Comparison of ENCODE assay signal across 12 cellular contexts in the genomic region with DNA sequence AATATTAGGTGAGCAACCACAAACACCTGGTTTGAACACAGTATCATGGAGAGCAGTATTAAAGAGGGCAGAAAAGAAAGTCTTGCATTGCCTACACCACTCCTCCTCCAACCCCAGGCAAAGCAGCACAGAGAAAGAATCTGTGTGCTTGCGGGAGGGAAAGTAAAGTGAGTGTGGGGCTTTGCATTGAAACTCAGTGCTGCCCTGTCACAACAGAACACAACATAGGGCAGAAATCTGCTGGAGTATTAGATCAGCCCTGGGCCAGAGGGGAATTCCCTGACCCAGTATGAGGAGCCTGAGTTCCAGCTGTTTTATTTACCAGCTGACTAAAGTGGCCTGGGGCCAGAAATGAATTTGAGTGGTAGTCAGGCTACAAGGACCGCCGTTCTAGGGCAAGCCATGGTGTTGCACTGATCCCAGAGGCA.
DNase-seq lines count a peak whose midpoint lies in the region; ATAC-seq and TF ChIP-seq lines count a peak whose summit lies in the region.
"Had no signal": no experiment of that assay in that cellular context is flagged by ENCODE, and none has a peak within 500 bp of the region (broad histone marks: within the 10 kb centered on the region; RNA-seq: fewer than 3 reads in every experiment).

No MANE protein-coding gene starts in this region.

- H3K4me1 ChIP-seq in left ventricle myocardium inferior, result no peaks in the 10 kb centered on the region
- H3K4me1 ChIP-seq in Panc1 (ENCODE audit: control insufficient read depth, insufficient read depth, low read length), result no peaks in the 10 kb centered on the region
- H3K4me1 ChIP-seq in CD4-positive, alpha-beta memory T cell (ENCODE audit: insufficient read depth, low read length), result no peaks in the 10 kb centered on the region
- H3K4me1 ChIP-seq: gastrocnemius medialis had no signal

- CTCF ChIA-PET in Panc1 (lab: Charles Lee), result no interaction called here
- CTCF ChIA-PET in CD4-positive, alpha-beta memory T cell (lab: Charles Lee; ENCODE audit: partially characterized antibody), result no interaction called here

- BruUV-seq in Panc1 (replicated peaks; lab: Mats Ljungman, UMichigan), result no TSS peak

- H3K36me3 ChIP-seq in left ventricle myocardium inferior (no peaks in the 10 kb centered on the region), Panc1 (ENCODE audit: control insufficient read depth, insufficient read depth, low read length) (no peaks in the 10 kb centered on the region)
- no peaks in the 10 kb centered on the region for H3K36me3 ChIP-seq in CD4-positive, alpha-beta memory T cell (ENCODE audit: insufficient read depth, low read length)
- H3K36me3 ChIP-seq: gastrocnemius medialis had no signal

- H3K27ac ChIP-seq in left ventricle myocardium inferior (replicated peaks) (no peak overlapping the region), Panc1 (ENCODE audit: low read length) (no peak overlapping the region)
- H3K27ac ChIP-seq in CD4-positive, alpha-beta memory T cell (ENCODE audit: low read depth, low read length), result no peak overlapping the region
- H3K27ac ChIP-seq: gastrocnemius medialis had no signal

- in situ Hi-C loops in Panc1 (cut with HindIII; ENCODE audit: low pct_unique_long_range_greater_than_20kb, low sequenced_read_pairs), result no loop called here

- intact Hi-C loops in Right ventricle myocardium inferior (cut with DNase I) (no loop called here), left ventricle myocardium inferior (cut with micrococcal nuclease) (no loop called here), Panc1 (cut with micrococcal nuclease; ENCODE audit: unreplicated experiment) (no loop called here)
- intact Hi-C loops in CD4-positive, alpha-beta memory T cell (cut with micrococcal nuclease), result no loop called here

- peaks cover 0 to 2% of the 10 kb centered on the region in 2 donors for H3K27me3 Mint-ChIP-seq in CD4-positive, alpha-beta memory T cell
- H3K27me3 Mint-ChIP-seq: activated T-helper 17 cell treated with anti-CD3 and anti-CD28 coated beads, Interleukin-2, amount 50 U/mL, for 72 hours had no signal

- H3K36me3 Mint-ChIP-seq in stimulated activated effector memory CD8-positive, alpha-beta T cell treated with anti-CD3 and anti-CD28 coated beads, Interleukin-12 subunit alpha, Interleukin-12 subunit beta, amount 100 ng/mL, for 72 hours, result no peaks in the 10 kb centered on the region
- H3K36me3 Mint-ChIP-seq in CD4-positive, alpha-beta memory T cell, result no peaks in the 10 kb centered on the region

- H3K9me3 ChIP-seq in left ventricle myocardium inferior (replicated peaks) (peaks cover 10% of the 10 kb centered on the region), Panc1 (ENCODE audit: control insufficient read depth, insufficient read depth, low read depth, low read length) (no peaks in the 10 kb centered on the region)
- H3K9me3 ChIP-seq in CD4-positive, alpha-beta memory T cell (ENCODE audit: control insufficient read depth in 1 of 2, low read length in 2 of 2), result no peaks in the 10 kb centered on the region
- H3K9me3 ChIP-seq: gastrocnemius medialis had no signal

- DNase-seq in Right ventricle myocardium inferior (ENCODE audit: missing footprints) (no peak), left ventricle myocardium inferior (no peak), Panc1 (ENCODE audit: low read depth, low spot score) (no peak), fibroblast of pulmonary artery (ENCODE audit: low read depth) (peak; percentile 72)
- DNase-seq in stimulated activated effector memory CD8-positive, alpha-beta T cell treated with anti-CD3 and anti-CD28 coated beads, Interleukin-12 subunit alpha, Interleukin-12 subunit beta, amount 100 ng/mL, for 72 hours (ENCODE audit: low spot score in 2 of 2), result no peak
- no peak for DNase-seq in CD4-positive, alpha-beta memory T cell
- DNase-seq: activated CD4-positive, alpha-beta T cell treated with anti-CD3 and anti-CD28 coated beads for 1 hour; gastrocnemius medialis; stimulated activated CD4-positive, alpha-beta T cell treated with anti-CD3 and anti-CD28 coated beads, Interleukin-2, amount 100 ng/mL, for 48 hours had no signal

- no peak for TF ChIP-seq CTCF in left ventricle myocardium inferior (IDR thresholded peaks at IDR 0.05; ENCODE audit: borderline replicate concordance)
- TF ChIP-seq CTCF in Panc1 (IDR thresholded peaks at IDR 0.05), result no peak
- TF ChIP-seq CTCF in fibroblast of pulmonary artery (IDR thresholded peaks at IDR 0.05; ENCODE audit: low read length, missing control alignments), result no peak

- no peaks in the 10 kb centered on the region for H3K4me1 Mint-ChIP-seq in stimulated activated effector memory CD8-positive, alpha-beta T cell treated with anti-CD3 and anti-CD28 coated beads, Interleukin-12 subunit alpha, Interleukin-12 subunit beta, amount 100 ng/mL, for 72 hours
- no peaks in the 10 kb centered on the region for H3K4me1 Mint-ChIP-seq in CD4-positive, alpha-beta memory T cell
- H3K4me1 Mint-ChIP-seq: activated T-helper 17 cell treated with anti-CD3 and anti-CD28 coated beads, Interleukin-2, amount 50 U/mL, for 72 hours had no signal

- H3K27ac Mint-ChIP-seq in stimulated activated effector memory CD8-positive, alpha-beta T cell treated with anti-CD3 and anti-CD28 coated beads, Interleukin-12 subunit alpha, Interleukin-12 subunit beta, amount 100 ng/mL, for 72 hours, result no peak overlapping the region
- H3K27ac Mint-ChIP-seq in CD4-positive, alpha-beta memory T cell, result no peak overlapping the region
- H3K27ac Mint-ChIP-seq: activated T-helper 17 cell treated with anti-CD3 and anti-CD28 coated beads, Interleukin-2, amount 50 U/mL, for 72 hours had no signal

- no peaks in the 10 kb centered on the region for H3K27me3 ChIP-seq in left ventricle myocardium inferior (ENCODE audit: low read depth)
- no peaks in the 10 kb centered on the region for H3K27me3 ChIP-seq in Panc1 (ENCODE audit: control insufficient read depth, insufficient read depth, low read length)
- no peaks in the 10 kb centered on the region for H3K27me3 ChIP-seq in CD4-positive, alpha-beta memory T cell (ENCODE audit: insufficient read depth, low read length)
- H3K27me3 ChIP-seq: gastrocnemius medialis had no signal

- POLR2A ChIA-PET in Panc1 (lab: Charles Lee), result no interaction called here
- POLR2A ChIA-PET in CD4-positive, alpha-beta memory T cell (lab: Charles Lee; ENCODE audit: partially characterized antibody), result no interaction called here

- ATAC-seq in Right ventricle myocardium inferior (peak; percentile 59), Panc1 (peak; percentile 71; the same call in 1 of the 2 replicates), GM19455 (IDR thresholded peaks at IDR 0.05; ENCODE audit: unreplicated experiment) (no peak), GM21381 (IDR thresholded peaks at IDR 0.05; ENCODE audit: unreplicated experiment) (no peak)
- ATAC-seq in stimulated activated effector memory CD8-positive, alpha-beta T cell treated with anti-CD3 and anti-CD28 coated beads, Interleukin-12 subunit alpha, Interleukin-12 subunit beta, amount 100 ng/mL, for 72 hours, result peak; percentile 42
- ATAC-seq: activated T-helper 17 cell treated with anti-CD3 and anti-CD28 coated beads, Interleukin-2, amount 50 U/mL, for 72 hours; gastrocnemius medialis had no signal

- H3K4me3 ChIP-seq in left ventricle myocardium inferior, result no peak overlapping the region
- no peak overlapping the region for H3K4me3 ChIP-seq in Panc1 (ENCODE audit: low read depth in 2 of 2, low read length in 2 of 2)
- H3K4me3 ChIP-seq in fibroblast of pulmonary artery (replicated peaks; ENCODE audit: low read depth, low read length), result no peak overlapping the region
- no peak overlapping the region for H3K4me3 ChIP-seq in CD4-positive, alpha-beta memory T cell (ENCODE audit: low read length in 2 of 2)
- H3K4me3 ChIP-seq: gastrocnemius medialis had no signal

- H3K9me3 Mint-ChIP-seq in stimulated activated effector memory CD8-positive, alpha-beta T cell treated with anti-CD3 and anti-CD28 coated beads, Interleukin-12 subunit alpha, Interleukin-12 subunit beta, amount 100 ng/mL, for 72 hours, result peaks cover 16% of the 10 kb centered on the region
- peaks cover 0 to 15% (median 10%) of the 10 kb centered on the region in 8 donors for H3K9me3 Mint-ChIP-seq in CD4-positive, alpha-beta memory T cell

- no peak overlapping the region for H3K4me3 Mint-ChIP-seq in stimulated activated effector memory CD8-positive, alpha-beta T cell treated with anti-CD3 and anti-CD28 coated beads, Interleukin-12 subunit alpha, Interleukin-12 subunit beta, amount 100 ng/mL, for 72 hours
- H3K4me3 Mint-ChIP-seq in CD4-positive, alpha-beta memory T cell, result no peak overlapping the region
- H3K4me3 Mint-ChIP-seq: activated T-helper 17 cell treated with anti-CD3 and anti-CD28 coated beads, Interleukin-2, amount 50 U/mL, for 72 hours had no signal

Comparison
In these comparisons a context has a peak if more than half of its experiments do, and no peak if none do; other contexts are left out.
1. ATAC-seq: peak in Right ventricle myocardium inferior (single experiment), Panc1 (single experiment) and stimulated activated effector memory CD8-positive, alpha-beta T cell treated with anti-CD3 and anti-CD28 coated beads, Interleukin-12 subunit alpha, Interleukin-12 subunit beta, amount 100 ng/mL, for 72 hours (single experiment); none in GM19455 (single experiment) and GM21381 (single experiment).